22 cellular contexts compared by ENCODE assay signal in the genomic region with DNA sequence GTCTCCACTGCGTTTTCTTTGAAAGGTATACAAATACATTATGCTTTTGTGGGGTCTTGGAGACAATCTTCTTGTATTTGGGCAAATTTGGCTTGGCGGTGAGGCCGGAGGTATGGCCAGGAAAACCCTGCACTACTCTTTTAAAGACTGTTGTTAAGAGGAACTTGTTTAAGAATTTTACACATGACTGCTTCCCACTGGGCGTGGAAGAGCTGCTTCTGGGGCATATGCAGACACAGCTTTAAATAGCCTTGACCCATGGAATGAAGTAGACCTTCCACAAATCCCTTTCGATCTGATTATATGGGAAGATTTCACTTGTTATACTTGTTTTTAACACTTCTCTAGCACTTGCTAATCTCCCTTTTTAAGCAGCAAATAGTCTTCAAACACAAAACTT.
DNase-seq lines count a peak whose midpoint lies in the region; ATAC-seq and TF ChIP-seq lines count a peak whose summit lies in the region.
"Had no signal": no experiment of that assay in that cellular context is flagged by ENCODE, and none has a peak within 500 bp of the region (broad histone marks: within the 10 kb centered on the region; RNA-seq: fewer than 3 reads in every experiment).

No MANE protein-coding gene starts in this region.

- H3K27me3 Mint-ChIP-seq in activated CD4-positive, alpha-beta T cell treated with anti-CD3 and anti-CD28 coated beads for 36 hours, result peaks cover 13% of the 10 kb centered on the region

- no peak overlapping the region for H3K27ac Mint-ChIP-seq in activated CD4-positive, alpha-beta T cell treated with anti-CD3 and anti-CD28 coated beads for 36 hours
- H3K27ac Mint-ChIP-seq: activated naive CD8-positive, alpha-beta T cell treated with anti-CD3 and anti-CD28 coated beads for 36 hours; B cell had no signal

- POLR2A ChIA-PET in activated CD4-positive, alpha-beta T cell treated with anti-CD3 and anti-CD28 coated beads for 36 hours (lab: Charles Lee), result interaction anchor here (0.6 kb wide), 1 partner anchor 12 kb away, joined by 6 read pairs; no protein-coding TSS in a partner anchor

- no peaks in the 10 kb centered on the region for H3K4me1 Mint-ChIP-seq in activated CD4-positive, alpha-beta T cell treated with anti-CD3 and anti-CD28 coated beads for 36 hours
- H3K4me1 Mint-ChIP-seq: activated naive CD8-positive, alpha-beta T cell treated with anti-CD3 and anti-CD28 coated beads for 36 hours; B cell had no signal

- no peak overlapping the region for H3K4me3 ChIP-seq in kidney epithelial cell (ENCODE audit: low read depth, low read length)
- H3K4me3 ChIP-seq: A549, body of pancreas, MG63, thoracic aorta, vagina had no signal

- peaks cover 3% of the 10 kb centered on the region for H3K27me3 ChIP-seq in kidney epithelial cell (ENCODE audit: control insufficient read depth, insufficient read depth, low read length)
- H3K27me3 ChIP-seq: body of pancreas, MG63, vagina had no signal

- in situ Hi-C loops in Caki2 (cut with HindIII; ENCODE audit: low pct_unique_long_range_greater_than_20kb, low sequenced_read_pairs), result no loop called here

- DNase-seq in Caki2 (ENCODE audit: low read depth) (peak; percentile 58), SKM-1 treated with dmso at 0.1 percent for 144 hours (lab: John Stamatoyannopoulos, UW; ENCODE audit: unreplicated experiment) (peak; percentile 28), kidney epithelial cell (ENCODE audit: low read depth) (peak; percentile 71), retina (peak; percentile 40), NCI-H2029 treated with DMSO at 0.1 percent for 48 hours (lab: John Stamatoyannopoulos, UW) (no peak), omental fat pad (ENCODE audit: low spot score) (no peak), AG08395 (ENCODE audit: low spot score) (no peak)
- DNase-seq in activated CD4-positive, alpha-beta T cell treated with anti-CD3 and anti-CD28 coated beads for 36 hours, result no peak
- DNase-seq: activated CD8-positive, alpha-beta memory T cell treated with anti-CD3 and anti-CD28 coated beads for 24 hours; activated effector memory CD4-positive, alpha-beta T cell treated with anti-CD3 and anti-CD28 coated beads, Interleukin-2, amount 50 U/mL, for 16 hours; activated naive CD8-positive, alpha-beta T cell treated with anti-CD3 and anti-CD28 coated beads for 36 hours; DMS153; MG63; NCI-H2029; NCI-H69; stimulated activated naive CD8-positive, alpha-beta T cell treated with anti-CD3 and anti-CD28 coated beads, Interleukin-15, Interleukin-2, amounts not matched to agents 100 U/mL and 50 U/mL, for 24 hours had no signal

- no peaks in the 10 kb centered on the region for H3K36me3 Mint-ChIP-seq in activated CD4-positive, alpha-beta T cell treated with anti-CD3 and anti-CD28 coated beads for 36 hours (ENCODE audit: low read depth)
- H3K36me3 Mint-ChIP-seq: activated naive CD8-positive, alpha-beta T cell treated with anti-CD3 and anti-CD28 coated beads for 36 hours had no signal

- no peak for ATAC-seq in omental fat pad (ENCODE audit: low FRiP score)
- no peak for ATAC-seq in activated CD4-positive, alpha-beta T cell treated with anti-CD3 and anti-CD28 coated beads for 36 hours
- ATAC-seq: A549; stimulated activated naive CD8-positive, alpha-beta T cell treated with anti-CD3 and anti-CD28 coated beads, Interleukin-15, Interleukin-2, amounts not matched to agents 100 U/mL and 50 U/mL, for 24 hours had no signal

- H3K36me3 ChIP-seq in kidney epithelial cell (ENCODE audit: control insufficient read depth, insufficient read depth, low read length), result no peaks in the 10 kb centered on the region
- H3K36me3 ChIP-seq: MG63, thoracic aorta, vagina had no signal

- H3K4me3 Mint-ChIP-seq in activated CD4-positive, alpha-beta T cell treated with anti-CD3 and anti-CD28 coated beads for 36 hours, result no peak overlapping the region
- H3K4me3 Mint-ChIP-seq: activated naive CD8-positive, alpha-beta T cell treated with anti-CD3 and anti-CD28 coated beads for 36 hours; B cell; neural crest cell had no signal

- CTCF ChIA-PET in activated CD4-positive, alpha-beta T cell treated with anti-CD3 and anti-CD28 coated beads for 36 hours (lab: Charles Lee), result interaction anchor here (0.6 kb wide), 1 partner anchor 43 kb away, joined by 3 read pairs; no protein-coding TSS in a partner anchor

- intact Hi-C loops in activated CD4-positive, alpha-beta T cell treated with anti-CD3 and anti-CD28 coated beads for 36 hours (cut with DNase I, micrococcal nuclease), result no loop called here

- no peak for TF ChIP-seq CTCF in kidney epithelial cell (IDR thresholded peaks at IDR 0.05; ENCODE audit: insufficient read depth, low read length, poor library complexity, severe bottlenecking)
- TF ChIP-seq CTCF in omental fat pad (IDR thresholded peaks at IDR 0.05), result no peak

- H3K9me3 Mint-ChIP-seq in activated CD4-positive, alpha-beta T cell treated with anti-CD3 and anti-CD28 coated beads for 36 hours (ENCODE audit: low read depth), result peaks cover 6% of the 10 kb centered on the region

Comparison
In these comparisons a context has a peak if more than half of its experiments do, and no peak if none do; other contexts are left out.
1. DNase-seq: peak in Caki2 (single experiment), SKM-1 treated with dmso at 0.1 percent for 144 hours (single experiment), kidney epithelial cell (single experiment) and retina (single experiment); none in NCI-H2029 treated with DMSO at 0.1 percent for 48 hours (single experiment), omental fat pad (single experiment), activated CD4-positive, alpha-beta T cell treated with anti-CD3 and anti-CD28 coated beads for 36 hours (single experiment) and AG08395 (single experiment).